13 cellular contexts compared by ENCODE assay signal in genomic region chr17:17191961-17192381, GRCh38. TPM values are rescaled to one million over a fixed set of nuclear protein-coding genes. Genes with fewer than 3 reads are reported as not detected.
DNase-seq lines count a peak whose midpoint lies in the region; ATAC-seq and TF ChIP-seq lines count a peak whose summit lies in the region.
"Had no signal": no experiment of that assay in that cellular context is flagged by ENCODE, and none has a peak within 500 bp of the region (broad histone marks: within the 10 kb centered on the region; RNA-seq: fewer than 3 reads in every experiment).

No MANE protein-coding gene starts in this region.

- H4K20me1 ChIP-seq in smooth muscle cell (ENCODE audit: low read depth) (no peaks in the 10 kb centered on the region), PC-9 (ENCODE audit: insufficient read depth) (peaks cover 4% of the 10 kb centered on the region)

- H3K9me2 ChIP-seq in PC-9 (ENCODE audit: insufficient read depth), result no peaks in the 10 kb centered on the region

- WGBS in smooth muscle cell (ENCODE audit: low lambda C conversion rate), result 71% methylated on average over 10 of the region's 10 CpGs

- peaks cover 0 to 32% of the 10 kb centered on the region in 2 donors for H3K4me1 ChIP-seq in right atrium auricular region
- H3K4me1 ChIP-seq in smooth muscle cell (ENCODE audit: low read depth), result peaks cover 18% of the 10 kb centered on the region
- no peaks in the 10 kb centered on the region for H3K4me1 ChIP-seq in PC-9 (replicated peaks; ENCODE audit: insufficient read depth)
- H3K4me1 ChIP-seq: right lobe of liver had no signal

- H3K9me3 ChIP-seq in right atrium auricular region, result no peaks in the 10 kb centered on the region
- H3K9me3 ChIP-seq in smooth muscle cell (replicated peaks; ENCODE audit: low read depth), result no peaks in the 10 kb centered on the region
- H3K9me3 ChIP-seq in PC-9 (ENCODE audit: insufficient read depth, low read depth), result no peaks in the 10 kb centered on the region
- H3K9me3 ChIP-seq: right lobe of liver had no signal

- H2AFZ ChIP-seq in smooth muscle cell (ENCODE audit: low read depth) (no peak overlapping the region), PC-9 (no peak overlapping the region)

- H3K36me3 ChIP-seq in right atrium auricular region (peaks cover 24% of the 10 kb centered on the region), smooth muscle cell (ENCODE audit: low read depth) (no peaks in the 10 kb centered on the region), PC-9 (ENCODE audit: low read depth) (peaks cover 17% of the 10 kb centered on the region)
- H3K36me3 ChIP-seq: right lobe of liver had no signal

- H3K9ac ChIP-seq in smooth muscle cell (ENCODE audit: low read depth), result peak overlapping the region; percentile 17

- H3K27ac ChIP-seq in angular gyrus (ENCODE audit: low read depth, low read length) (peak overlapping the region; percentile 3), right atrium auricular region (peak overlapping the region; percentile 65 to 69), smooth muscle cell (ENCODE audit: low read depth) (peak overlapping the region; percentile 68), PC-9 (no peak overlapping the region)
- H3K27ac ChIP-seq: right lobe of liver had no signal

- DNase-seq in ELF-1 (ENCODE audit: low read depth, low spot score) (peak; percentile 46), right atrium auricular region (ENCODE audit: low spot score) (no peak), smooth muscle cell (lab: John Stamatoyannopoulos, UW; ENCODE audit: unreplicated experiment) (no peak), DMS114 treated with DMSO at 0.1 percent for 48 hours (lab: John Stamatoyannopoulos, UW; ENCODE audit: unreplicated experiment) (no peak), iPS-NIHi7 (ENCODE audit: extremely low spot score) (no peak), PC-9 (no peak)
- DNase-seq: activated CD4-positive, alpha-beta T cell treated with anti-CD3 and anti-CD28 coated beads for 48 hours; CD8-positive, alpha-beta memory T cell; right lobe of liver; T-helper 17 cell had no signal

- peak overlapping the region; percentile 60 for H3K4me2 ChIP-seq in smooth muscle cell
- H3K4me2 ChIP-seq in PC-9, result no peak overlapping the region

- POLR2A ChIA-PET in PC-9 (lab: Charles Lee; ENCODE audit: unreplicated experiment), result interaction anchor here (0.6 kb wide), 1 partner anchor 7 kb away, joined by 5 read pairs; no protein-coding TSS in a partner anchor

- H3K27me3 ChIP-seq in right atrium auricular region (no peaks in the 10 kb centered on the region), smooth muscle cell (ENCODE audit: low read depth) (no peaks in the 10 kb centered on the region), PC-9 (ENCODE audit: insufficient read depth, low read depth) (no peaks in the 10 kb centered on the region)
- H3K27me3 ChIP-seq: right lobe of liver had no signal

- TF ChIP-seq CTCF in right atrium auricular region (IDR thresholded peaks at IDR 0.05) (no peak), smooth muscle cell (IDR thresholded peaks at IDR 0.05; ENCODE audit: borderline replicate concordance, insufficient read depth, poor library complexity, severe bottlenecking) (no peak), PC-9 (conservative IDR thresholded peaks at IDR 0.05) (no peak)

- no TSS peak for BruUV-seq in PC-9 (replicated peaks; lab: Mats Ljungman, UMichigan)

- H3K79me2 ChIP-seq in smooth muscle cell (ENCODE audit: low read depth) (no peaks in the 10 kb centered on the region), PC-9 (ENCODE audit: low read depth) (no peaks in the 10 kb centered on the region)

- intact Hi-C loops in PC-9 (cut with micrococcal nuclease; ENCODE audit: unreplicated experiment), result no loop called here

- ATAC-seq in GM21723 (IDR thresholded peaks at IDR 0.05; ENCODE audit: unreplicated experiment), result no peak
- ATAC-seq: T-helper 17 cell had no signal

- CTCF ChIA-PET in PC-9 (lab: Charles Lee), result interaction anchor here (0.7 kb wide), 1 partner anchor 97 kb away, joined by 8 read pairs; no protein-coding TSS in a partner anchor

- H3K4me3 ChIP-seq in right atrium auricular region (no peak overlapping the region), smooth muscle cell (no peak overlapping the region), PC-9 (no peak overlapping the region)
- H3K4me3 ChIP-seq: right lobe of liver had no signal

- H3F3A ChIP-seq in smooth muscle cell (ENCODE audit: low read depth), result peaks cover 11% of the 10 kb centered on the region
- H3F3A ChIP-seq in PC-9 (ENCODE audit: insufficient read depth, low read depth), result peaks cover 94% of the 10 kb centered on the region

RNA-seq across cellular contexts. Expression of gene PLD6, which starts 14.2 kb away (rescaled TPM):
- total RNA-seq in right atrium auricular region (1 to 10 TPM; 3.1 to 6.8 TPM), smooth muscle cell (0.18 and 0.49 TPM in 2 replicates), PC-9 (2021) (4.1 and 5.0 TPM in 2 replicates)
- polyA plus RNA-seq in smooth muscle cell, result 0.26 and 1.4 TPM in 2 replicates
- total RNA-seq: HT1080 had no signal

RNA-seq across cellular contexts. Expression of gene FLCN, which starts 45.0 kb away (rescaled TPM):
- total RNA-seq in right atrium auricular region (10 to 100 TPM; 22.7 to 23.7 TPM), smooth muscle cell (13.0 and 15.1 TPM in 2 replicates), PC-9 (2021) (38.5 and 38.8 TPM in 2 replicates)
- polyA plus RNA-seq in smooth muscle cell, result 7.6 and 11.8 TPM in 2 replicates
